10 cellular contexts compared by ENCODE assay signal in the genomic region with DNA sequence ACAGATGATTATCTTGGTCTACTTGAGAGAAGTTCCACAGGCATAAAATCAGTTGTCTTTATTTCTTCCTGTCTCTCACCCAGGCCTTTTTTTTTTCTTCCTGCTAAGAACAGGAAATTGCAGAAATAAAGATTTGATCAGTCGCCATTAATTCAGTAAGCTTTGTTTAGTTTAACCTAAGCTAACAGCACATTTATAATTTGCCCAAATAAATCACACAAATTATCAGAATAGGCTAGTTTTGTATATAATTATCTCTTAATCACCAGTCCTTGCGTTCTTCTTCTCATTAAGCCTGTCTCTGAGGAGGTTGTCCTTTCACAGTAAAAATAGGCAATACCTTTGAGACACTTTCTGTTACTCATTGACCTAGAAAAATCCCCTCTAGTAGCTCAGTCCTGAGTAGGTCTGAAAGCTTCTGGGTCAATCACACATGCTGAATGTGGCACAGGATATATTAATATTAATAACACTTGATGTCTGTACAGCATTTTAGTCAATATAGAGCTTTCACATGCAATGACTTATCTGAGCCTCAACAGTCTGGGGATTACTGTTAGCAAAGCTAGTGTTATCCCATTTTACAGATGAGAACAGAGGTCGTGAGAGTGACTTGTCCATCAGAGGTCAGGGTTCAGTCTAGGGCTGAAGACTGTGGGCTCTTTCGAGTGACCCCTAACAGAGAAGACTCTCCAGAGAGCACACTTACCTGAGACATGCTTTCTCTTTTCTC. TPM values are rescaled to one million over a fixed set of nuclear protein-coding genes. Genes with fewer than 3 reads are reported as not detected.
DNase-seq lines count a peak whose midpoint lies in the region; ATAC-seq and TF ChIP-seq lines count a peak whose summit lies in the region.
"Had no signal": no experiment of that assay in that cellular context is flagged by ENCODE, and none has a peak within 500 bp of the region (broad histone marks: within the 10 kb centered on the region; RNA-seq: fewer than 3 reads in every experiment).

No MANE protein-coding gene starts in this region.

- no peaks in the 10 kb centered on the region for H3K79me2 ChIP-seq in DOHH2 (ENCODE audit: control insufficient read depth, low read length)

- H3K27me3 ChIP-seq in DOHH2 (ENCODE audit: control insufficient read depth, low read length) (no peaks in the 10 kb centered on the region), MG63 (no peaks in the 10 kb centered on the region)

- H3K4me1 Mint-ChIP-seq in activated naive CD8-positive, alpha-beta T cell treated with anti-CD3 and anti-CD28 coated beads, Interleukin-2, amount 10 ng/mL, durations not matched to agents 7 days and 5 days, result peaks cover 62% of the 10 kb centered on the region

- H3F3A ChIP-seq in DOHH2 (ENCODE audit: control insufficient read depth, insufficient read depth), result peaks cover 55% of the 10 kb centered on the region

- no peaks in the 10 kb centered on the region for H3K9me2 ChIP-seq in DOHH2 (replicated peaks; ENCODE audit: control insufficient read depth, low read length)

- no peaks in the 10 kb centered on the region for H3K9me3 ChIP-seq in DOHH2 (ENCODE audit: control insufficient read depth, insufficient read depth, low read length)
- H3K9me3 ChIP-seq in MG63, result no peaks in the 10 kb centered on the region
- H3K9me3 ChIP-seq: left ventricle myocardium inferior had no signal

- no peak for TF ChIP-seq CTCF in DOHH2 (IDR thresholded peaks at IDR 0.05; ENCODE audit: low read depth, low read length, poor library complexity, severe bottlenecking)

- H3K36me3 Mint-ChIP-seq in activated naive CD8-positive, alpha-beta T cell treated with anti-CD3 and anti-CD28 coated beads, Interleukin-2, amount 10 ng/mL, durations not matched to agents 7 days and 5 days, result peaks cover 15% of the 10 kb centered on the region

- H3K9me3 Mint-ChIP-seq in activated naive CD8-positive, alpha-beta T cell treated with anti-CD3 and anti-CD28 coated beads, Interleukin-2, amount 10 ng/mL, durations not matched to agents 7 days and 5 days, result peaks cover 6% of the 10 kb centered on the region

- peak overlapping the region; percentile 88 for H3K27ac ChIP-seq in DOHH2 (ENCODE audit: low read depth, low read length)
- H3K27ac ChIP-seq: left ventricle myocardium inferior had no signal

- no peaks in the 10 kb centered on the region for H4K20me1 ChIP-seq in DOHH2 (ENCODE audit: control insufficient read depth, insufficient read depth, low read depth, low read length)

- H3K4me3 ChIP-seq in DOHH2 (ENCODE audit: low read length) (peak overlapping the region; percentile 58), MG63 (no peak overlapping the region)
- H3K4me3 ChIP-seq: left ventricle myocardium inferior had no signal

- POLR2A ChIA-PET in activated naive CD8-positive, alpha-beta T cell treated with anti-CD3 and anti-CD28 coated beads, Interleukin-2, amount 10 ng/mL, durations not matched to agents 7 days and 5 days (lab: Charles Lee), result interaction anchor here (0.8 to 3.9 kb wide), 20 partner anchors 8 to 93 kb away, joined by 3 to 39 read pairs (median 5); partner anchors contain the start of gene STK17B

- H3K4me2 ChIP-seq in DOHH2 (ENCODE audit: low read length), result peak overlapping the region; percentile 77

- ATAC-seq in GM19467 (IDR thresholded peaks at IDR 0.05; ENCODE audit: unreplicated experiment) (peak; percentile 93), HG03280 (IDR thresholded peaks at IDR 0.05; ENCODE audit: unreplicated experiment) (peak; percentile 60)
- ATAC-seq in activated naive CD8-positive, alpha-beta T cell treated with anti-CD3 and anti-CD28 coated beads, Interleukin-2, amount 10 ng/mL, durations not matched to agents 7 days and 5 days (ENCODE audit: low read depth), result peak; percentile 10

- no peaks in the 10 kb centered on the region; the same call in 1 of the 2 replicates for H3K36me3 ChIP-seq in DOHH2 (ENCODE audit: control insufficient read depth, low read length)
- no peaks in the 10 kb centered on the region for H3K36me3 ChIP-seq in MG63
- H3K36me3 ChIP-seq: left ventricle myocardium inferior had no signal

- DNase-seq in activated naive CD8-positive, alpha-beta T cell treated with anti-CD3 and anti-CD28 coated beads, Interleukin-2, amount 10 ng/mL, durations not matched to agents 7 days and 5 days, result no peak
- DNase-seq in MG63, result no peak
- no peak for DNase-seq in UCSD-AML1 (lab: John Stamatoyannopoulos, UW; ENCODE audit: unreplicated experiment)
- no peak for DNase-seq in NCI-H524 (lab: John Stamatoyannopoulos, UW)
- DNase-seq in effector CD8-positive, alpha-beta T cell (lab: John Stamatoyannopoulos, UW), result no peak
- DNase-seq: left ventricle myocardium inferior, OCI-M1 had no signal

- peak overlapping the region; percentile 84 for H3K4me3 Mint-ChIP-seq in activated naive CD8-positive, alpha-beta T cell treated with anti-CD3 and anti-CD28 coated beads, Interleukin-2, amount 10 ng/mL, durations not matched to agents 7 days and 5 days

- H3K4me1 ChIP-seq in DOHH2 (ENCODE audit: control insufficient read depth, low read length), result peaks cover 97% of the 10 kb centered on the region
- H3K4me1 ChIP-seq: left ventricle myocardium inferior had no signal

- H3K27me3 Mint-ChIP-seq in activated naive CD8-positive, alpha-beta T cell treated with anti-CD3 and anti-CD28 coated beads, Interleukin-2, amount 10 ng/mL, durations not matched to agents 7 days and 5 days, result no peaks in the 10 kb centered on the region

- peak overlapping the region; percentile 96 for H3K27ac Mint-ChIP-seq in activated naive CD8-positive, alpha-beta T cell treated with anti-CD3 and anti-CD28 coated beads, Interleukin-2, amount 10 ng/mL, durations not matched to agents 7 days and 5 days

RNA-seq across cellular contexts. Expression of gene STK17B, which starts 11.2 kb away (rescaled TPM):
- 100 to 1,000 TPM; 476 to 483 TPM for total RNA-seq in activated naive CD8-positive, alpha-beta T cell treated with anti-CD3 and anti-CD28 coated beads, Interleukin-2, amount 10 ng/mL, durations not matched to agents 7 days and 5 days
- 49.2 and 82.4 TPM in 2 replicates for total RNA-seq in MG63 (2014; rRNA removed; shearing (Covaris generic); ENCODE audit: low replicate concordance)

Comparison
In these comparisons a context has a peak if more than half of its experiments do, and no peak if none do; other contexts are left out.
1. ATAC-seq: peak in every context shown above with its lines; median percentile 93 in GM19467; 60 in HG03280; 10 in activated naive CD8-positive, alpha-beta T cell treated with anti-CD3 and anti-CD28 coated beads, Interleukin-2, amount 10 ng/mL, durations not matched to agents 7 days and 5 days.